ENCODE assay signal across 9 cellular contexts in genomic region chr12:11780521-11781101, GRCh38.
DNase-seq lines count a peak whose midpoint lies in the region; ATAC-seq and TF ChIP-seq lines count a peak whose summit lies in the region.
"Had no signal": no experiment of that assay in that cellular context is flagged by ENCODE, and none has a peak within 500 bp of the region (broad histone marks: within the 10 kb centered on the region; RNA-seq: fewer than 3 reads in every experiment).

No MANE protein-coding gene starts in this region.

- H3K9me3 ChIP-seq in transverse colon = no peaks in the 10 kb centered on the region

- DNase-seq in activated naive CD4-positive, alpha-beta T cell treated with anti-CD3 and anti-CD28 coated beads, Interleukin-2, amount 50 U/mL, for 72 hours (ENCODE audit: low spot score in 2 of 2) = no peak
- no peak for DNase-seq in activated naive CD4-positive, alpha-beta T cell treated with Interleukin-2 at 50 U/mL for 16 hours
- no peak for DNase-seq in HL-60 (ENCODE audit: low read depth in 1 of 2, low spot score in 1 of 2)
- no peak for DNase-seq in transverse colon
- no peak for DNase-seq in T-cell
- no peak for DNase-seq in dorsolateral prefrontal cortex
- no peak for DNase-seq in NCI-H2227 (lab: John Stamatoyannopoulos, UW; ENCODE audit: unreplicated experiment)

- no peak overlapping the region for H3K4me3 ChIP-seq in HL-60 (replicated peaks; ENCODE audit: insufficient read depth, low read length)
- no peak overlapping the region for H3K4me3 ChIP-seq in transverse colon
- no peak overlapping the region for H3K4me3 ChIP-seq in dorsolateral prefrontal cortex
- H3K4me3 ChIP-seq: lung had no signal

- 68 to 83% methylated on average over 1 to 6 of the region's 6 CpGs for WGBS in transverse colon (ENCODE audit: low coverage in 1 of 2), 2 donors

- no peak overlapping the region for H3K4me3 Mint-ChIP-seq in T-cell

- in situ Hi-C loops in transverse colon (cut with MboI; ENCODE audit: low pct_ligation_motif_present in 1 of 4, low pct_unique_long_range_greater_than_20kb in 1 of 4, low sequenced_read_pairs in 3 of 4) = no loop called here

- POLR2A ChIA-PET in T-cell (lab: Charles Lee) = interaction anchor here in 1 of 2 donors (0.6 kb wide), 1 partner anchor 138 kb away, joined by 3 read pairs; no protein-coding TSS in a partner anchor

- no peak for TF ChIP-seq POLR2A in transverse colon (IDR thresholded peaks at IDR 0.05)

- TF ChIP-seq CTCF in HL-60 (IDR thresholded peaks at IDR 0.05; ENCODE audit: insufficient read depth, low read length) (no peak), transverse colon (IDR thresholded peaks at IDR 0.05) (no peak), dorsolateral prefrontal cortex (IDR thresholded peaks at IDR 0.05 in 54 of 56, conservative IDR thresholded peaks at IDR 0.05 in 2 of 56; ENCODE audit: low read depth in 1 of 56, partially characterized antibody in 56 of 56) (no peak)

- H3K4me1 ChIP-seq in transverse colon = peaks cover 0 to 29% (median 17%) of the 10 kb centered on the region in 4 donors

- H3K27me3 Mint-ChIP-seq in T-cell = no peaks in the 10 kb centered on the region

- peaks cover 11 to 50% of the 10 kb centered on the region in 2 donors for H3K36me3 Mint-ChIP-seq in activated naive CD4-positive, alpha-beta T cell treated with anti-CD3 and anti-CD28 coated beads, Interleukin-2, amount 50 U/mL, for 72 hours
- peaks cover 33% of the 10 kb centered on the region for H3K36me3 Mint-ChIP-seq in T-cell

- intact Hi-C loops in transverse colon (cut with DNase I; ENCODE audit: low total_unique reads) = no loop called here
- intact Hi-C loops in dorsolateral prefrontal cortex (cut with DNase I) = no loop called here

- H3K36me3 ChIP-seq in transverse colon = no peaks in the 10 kb centered on the region

- H3K27ac Mint-ChIP-seq in activated naive CD4-positive, alpha-beta T cell treated with anti-CD3 and anti-CD28 coated beads, Interleukin-2, amount 50 U/mL, for 72 hours = peak overlapping the region; percentile 22 to 73
- no peak overlapping the region for H3K27ac Mint-ChIP-seq in T-cell

- H3K4me1 Mint-ChIP-seq in T-cell = peaks cover 37 to 62% (median 41%) of the 10 kb centered on the region in 3 donors

- H3K27ac ChIP-seq in HL-60 (replicated peaks) (peak overlapping the region; percentile 39), transverse colon (peak overlapping the region; percentile 47 to 70 (median 64)), dorsolateral prefrontal cortex (peak overlapping the region in 2 of 59 donors; percentile 27 to 45)

- CTCF ChIA-PET in T-cell (lab: Charles Lee) = interaction anchor here in 1 of 2 donors (0.5 kb wide), 1 partner anchor 117 kb away, joined by 3 read pairs; no protein-coding TSS in a partner anchor

- peaks cover 7 to 18% of the 10 kb centered on the region in 2 donors for H3K9me3 Mint-ChIP-seq in activated naive CD4-positive, alpha-beta T cell treated with anti-CD3 and anti-CD28 coated beads, Interleukin-2, amount 50 U/mL, for 72 hours
- H3K9me3 Mint-ChIP-seq in T-cell = no peaks in the 10 kb centered on the region

- no peak for TF ChIP-seq EP300 in transverse colon (IDR thresholded peaks at IDR 0.05; ENCODE audit: low read depth)

- no peaks in the 10 kb centered on the region for H3K27me3 ChIP-seq in HL-60 (ENCODE audit: insufficient read depth, poor library complexity, severe bottlenecking)
- no peaks in the 10 kb centered on the region for H3K27me3 ChIP-seq in transverse colon
- no peaks in the 10 kb centered on the region for H3K27me3 ChIP-seq in dorsolateral prefrontal cortex

- ATAC-seq in activated naive CD4-positive, alpha-beta T cell treated with anti-CD3 and anti-CD28 coated beads, Interleukin-2, amount 50 U/mL, for 72 hours = peak; percentile 33 to 66
- ATAC-seq in HG02588 (IDR thresholded peaks at IDR 0.05; ENCODE audit: unreplicated experiment) (peak; percentile 78), T-cell (replicated peaks in 1 of 4) (no peak)

Comparison
In these comparisons a context has a peak if more than half of its experiments do, and no peak if none do; other contexts are left out.
1. ATAC-seq: peak in activated naive CD4-positive, alpha-beta T cell treated with anti-CD3 and anti-CD28 coated beads, Interleukin-2, amount 50 U/mL, for 72 hours (2 of 2) and HG02588 (single experiment); none in T-cell (0 of 4).
2. H3K27ac Mint-ChIP-seq: peak in activated naive CD4-positive, alpha-beta T cell treated with anti-CD3 and anti-CD28 coated beads, Interleukin-2, amount 50 U/mL, for 72 hours (2 of 2); none in T-cell (0 of 2).